15 cellular contexts compared by ENCODE assay signal in the genomic region with DNA sequence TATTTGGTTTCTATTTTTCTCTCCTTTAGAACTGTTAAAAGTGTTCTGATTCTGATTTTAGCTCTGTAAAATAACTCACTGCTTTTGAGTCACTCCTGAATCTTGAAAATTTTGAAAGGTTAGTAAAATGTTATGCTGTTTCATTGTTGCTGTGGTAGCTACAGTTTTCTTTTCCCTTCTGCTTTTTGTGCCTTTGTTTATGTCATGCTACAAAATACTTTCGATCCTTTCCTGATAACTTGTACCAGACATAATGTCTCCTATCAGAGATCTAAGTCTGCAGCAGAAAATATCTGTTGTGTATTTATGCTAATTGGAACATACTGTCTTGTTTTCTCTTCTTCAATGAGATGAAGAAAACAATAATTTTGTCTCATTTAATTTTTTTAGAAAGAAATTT. TPM values are rescaled to one million over a fixed set of nuclear protein-coding genes. Genes with fewer than 3 reads are reported as not detected.
A peak's percentile ranks its signal among the peaks of the same experiment; 100 is the strongest.
DNase-seq lines count a peak whose midpoint lies in the region; ATAC-seq lines count a peak whose summit lies in the region.
"Had no signal": no experiment of that assay in that cellular context is flagged by ENCODE, and none has a peak within 500 bp of the region (broad histone marks: within the 10 kb centered on the region; RNA-seq: fewer than 3 reads in every experiment).

No MANE protein-coding gene starts in this region.

- ATAC-seq in GM18867 (IDR thresholded peaks at IDR 0.05; ENCODE audit: unreplicated experiment) (peak; percentile 24), GM21717 (IDR thresholded peaks at IDR 0.05; ENCODE audit: unreplicated experiment) (peak; percentile 36)
- ATAC-seq: HCT116 had no signal

- DNase-seq in NCI-H82 treated with DMSO at 0.1 percent for 48 hours (lab: John Stamatoyannopoulos, UW; ENCODE audit: unreplicated experiment) (peak; percentile 42), fibroblast of peridontal ligament (ENCODE audit: extremely low read depth) (peak; percentile 8), mucosa of gallbladder (ENCODE audit: low spot score) (no peak)
- DNase-seq in activated effector memory CD4-positive, alpha-beta T cell treated with Interleukin-2 at 50 U/mL for 16 hours = no peak
- no peak for DNase-seq in stimulated activated CD4-positive, alpha-beta T cell treated with anti-CD3 and anti-CD28 coated beads, Interleukin-15, amount 100 ng/mL, for 24 hours
- DNase-seq: activated CD4-positive, alpha-beta T cell treated with anti-CD3 and anti-CD28 coated beads for 1 hour; activated naive CD4-positive, alpha-beta T cell; Caco-2; EL; MM.1S; stimulated activated naive CD4-positive, alpha-beta T cell treated with Interleukin-2 at 50 U/mL for 16 hours; T-helper 9 cell had no signal

RNA-seq across cellular contexts. Expression of a gene that starts 26.9 kb away (rescaled TPM):
- 19.5 TPM for total RNA-seq in mucosa of gallbladder

Comparison
In these comparisons a context has a peak if more than half of its experiments do, and no peak if none do; other contexts are left out.
1. DNase-seq: peak in NCI-H82 treated with DMSO at 0.1 percent for 48 hours (single experiment) and fibroblast of peridontal ligament (single experiment); none in activated effector memory CD4-positive, alpha-beta T cell treated with Interleukin-2 at 50 U/mL for 16 hours (single experiment), mucosa of gallbladder (single experiment) and stimulated activated CD4-positive, alpha-beta T cell treated with anti-CD3 and anti-CD28 coated beads, Interleukin-15, amount 100 ng/mL, for 24 hours (single experiment).